ENCODE assay signal across 23 cellular contexts in genomic region chr22:49457946-49458707, GRCh38.
DNase-seq lines count a peak whose midpoint lies in the region; ATAC-seq and TF ChIP-seq lines count a peak whose summit lies in the region.
"Had no signal": no experiment of that assay in that cellular context is flagged by ENCODE, and none has a peak within 500 bp of the region (broad histone marks: within the 10 kb centered on the region; RNA-seq: fewer than 3 reads in every experiment).

No MANE protein-coding gene starts in this region.

- no peak for DNase-seq in GM23338 (ENCODE audit: low spot score)
- DNase-seq in WTC11 (ENCODE audit: low spot score), result no peak
- DNase-seq in mesenchymal stem cell, result no peak
- peak; percentile 57 for DNase-seq in posterior vena cava (ENCODE audit: low spot score)
- DNase-seq in CD4-positive, alpha-beta memory T cell, result no peak
- DNase-seq in SKM-1 treated with dmso at 0.1 percent for 144 hours (lab: John Stamatoyannopoulos, UW; ENCODE audit: unreplicated experiment), result no peak
- no peak for DNase-seq in SJCRH30
- DNase-seq: Caco-2; CD4-positive, alpha-beta T cell; GOT3; IMR-90; NCI-H1048; NCI-H1417; NCI-H1694; NCI-H2029 treated with DMSO at 0.1 percent for 48 hours; NCI-H446 treated with DMSO at 0.1 percent for 48 hours; NCI-H526; NCI-H82; NK-92 treated with Interleukin-12 subunit alpha and Interleukin-12 subunit beta, amount 100 ng/mL, for 24 hours; PC-3 had no signal

- no peak overlapping the region for H2BK120ac ChIP-seq in mesenchymal stem cell (ENCODE audit: low read depth, low read length)

- no peaks in the 10 kb centered on the region for H3F3A ChIP-seq in GM23338 (replicated peaks; ENCODE audit: low read depth)

- H3K9ac ChIP-seq in mesenchymal stem cell (ENCODE audit: low read length), result no peak overlapping the region
- H3K9ac ChIP-seq: KMS-11 had no signal

- H3K18ac ChIP-seq in mesenchymal stem cell (ENCODE audit: low read depth in 1 of 2, low read length in 2 of 2), result no peak overlapping the region

- H3K14ac ChIP-seq in mesenchymal stem cell (ENCODE audit: low read length in 2 of 2), result no peak overlapping the region

- H3K4me1 ChIP-seq in GM23338 (ENCODE audit: insufficient read depth) (no peaks in the 10 kb centered on the region), mesenchymal stem cell (ENCODE audit: control insufficient read depth, insufficient read depth, low read depth, low read length) (no peaks in the 10 kb centered on the region), SJCRH30 (no peaks in the 10 kb centered on the region)
- H3K4me1 ChIP-seq in CD4-positive, alpha-beta memory T cell (ENCODE audit: insufficient read depth, low read length), result no peaks in the 10 kb centered on the region
- H3K4me1 ChIP-seq: Caco-2, SJSA1 had no signal

- no peaks in the 10 kb centered on the region for H3K79me1 ChIP-seq in mesenchymal stem cell (replicated peaks; ENCODE audit: low read length, poor library complexity, severe bottlenecking)

- no peak overlapping the region for H2BK15ac ChIP-seq in mesenchymal stem cell (ENCODE audit: low read depth, poor library complexity, severe bottlenecking)

- no peak for ATAC-seq in GM23338
- no peak for ATAC-seq in WTC11
- ATAC-seq: HCT116, PC-3 had no signal

- H3K36me3 ChIP-seq in GM23338 (ENCODE audit: insufficient read depth) (peaks cover 3% of the 10 kb centered on the region; the same call in 1 of the 2 replicates), mesenchymal stem cell (ENCODE audit: control insufficient read depth in 1 of 2, insufficient read depth in 2 of 2, low read depth in 1 of 2, low read length in 2 of 2) (no peaks in the 10 kb centered on the region), SJCRH30 (no peaks in the 10 kb centered on the region)
- no peaks in the 10 kb centered on the region for H3K36me3 ChIP-seq in CD4-positive, alpha-beta memory T cell (ENCODE audit: insufficient read depth, low read length)
- H3K36me3 ChIP-seq: SJSA1 had no signal

- H2AFZ ChIP-seq in GM23338, result no peak overlapping the region
- no peak overlapping the region for H2AFZ ChIP-seq in mesenchymal stem cell (ENCODE audit: low read depth, low read length)

- H3K9me3 ChIP-seq in mesenchymal stem cell (ENCODE audit: control insufficient read depth, low read length), result no peaks in the 10 kb centered on the region
- H3K9me3 ChIP-seq in CD4-positive, alpha-beta memory T cell (ENCODE audit: control insufficient read depth in 1 of 2, low read length in 2 of 2), result no peaks in the 10 kb centered on the region
- H3K9me3 ChIP-seq in SJCRH30 (replicated peaks), result no peaks in the 10 kb centered on the region
- H3K9me3 ChIP-seq: Caco-2 had no signal

- no peak overlapping the region for H3K4ac ChIP-seq in mesenchymal stem cell (ENCODE audit: low read depth in 1 of 2, low read length in 2 of 2)

- H3K27me3 ChIP-seq in GM23338 (ENCODE audit: insufficient read depth) (no peaks in the 10 kb centered on the region), mesenchymal stem cell (ENCODE audit: control insufficient read depth in 1 of 2, insufficient read depth in 1 of 2, low read length in 2 of 2) (no peaks in the 10 kb centered on the region), SJCRH30 (peaks cover 44% of the 10 kb centered on the region)
- no peaks in the 10 kb centered on the region for H3K27me3 ChIP-seq in CD4-positive, alpha-beta memory T cell (ENCODE audit: insufficient read depth, low read length)
- H3K27me3 ChIP-seq: SJSA1 had no signal

- H4K20me1 ChIP-seq in GM23338 (replicated peaks; ENCODE audit: insufficient read depth), result no peaks in the 10 kb centered on the region

- H2AK5ac ChIP-seq in mesenchymal stem cell (ENCODE audit: low read length, severe bottlenecking), result no peak overlapping the region

- H3K27ac Mint-ChIP-seq in GM23338, result peak overlapping the region; percentile 0; the same call in 1 of the 2 replicates
- peak overlapping the region; percentile 0; the same call in 1 of the 2 replicates for H3K27ac Mint-ChIP-seq in WTC11
- H3K27ac Mint-ChIP-seq in CD4-positive, alpha-beta memory T cell, result no peak overlapping the region
- H3K27ac Mint-ChIP-seq: CD4-positive, alpha-beta T cell had no signal

- peaks cover 12% of the 10 kb centered on the region for H3K27me3 Mint-ChIP-seq in GM23338 (ENCODE audit: insufficient read depth, low read depth, poor library complexity)
- H3K27me3 Mint-ChIP-seq in WTC11 (ENCODE audit: low read depth), result peaks cover 4% of the 10 kb centered on the region
- peaks cover 0 to 3% of the 10 kb centered on the region in 2 donors for H3K27me3 Mint-ChIP-seq in CD4-positive, alpha-beta memory T cell
- H3K27me3 Mint-ChIP-seq: CD4-positive, alpha-beta T cell had no signal

- intact Hi-C loops in posterior vena cava (cut with DNase I), result no loop called here
- intact Hi-C loops in CD4-positive, alpha-beta memory T cell (cut with micrococcal nuclease), result no loop called here

- no peak overlapping the region for H3K23ac ChIP-seq in mesenchymal stem cell (ENCODE audit: low read length in 2 of 2)

- H2BK12ac ChIP-seq in mesenchymal stem cell (ENCODE audit: low read length in 2 of 2), result no peak overlapping the region

- H3K4me3 Mint-ChIP-seq in GM23338 (no peak overlapping the region), WTC11 (no peak overlapping the region)
- no peak overlapping the region for H3K4me3 Mint-ChIP-seq in CD4-positive, alpha-beta memory T cell
- H3K4me3 Mint-ChIP-seq: CD4-positive, alpha-beta T cell had no signal

- H3K4me2 ChIP-seq in GM23338 (no peak overlapping the region), mesenchymal stem cell (ENCODE audit: low read length, poor library complexity, severe bottlenecking) (no peak overlapping the region)
- H3K4me2 ChIP-seq: KMS-11 had no signal

- H3K27ac ChIP-seq in GM23338 (ENCODE audit: low read depth) (no peak overlapping the region), mesenchymal stem cell (ENCODE audit: low read length, poor library complexity, severe bottlenecking) (no peak overlapping the region), SJCRH30 (no peak overlapping the region)
- no peak overlapping the region for H3K27ac ChIP-seq in CD4-positive, alpha-beta memory T cell (ENCODE audit: low read depth, low read length)
- H3K27ac ChIP-seq: KMS-11, SJSA1 had no signal

- no peak overlapping the region for H2BK5ac ChIP-seq in mesenchymal stem cell (ENCODE audit: low read depth, low read length, poor library complexity, severe bottlenecking)

- TF ChIP-seq CTCF in GM23338 (conservative IDR thresholded peaks at IDR 0.05; ENCODE audit: low read depth in 2 of 2) (no peak), WTC11 (IDR thresholded peaks at IDR 0.05) (no peak)

- H3K9me3 Mint-ChIP-seq in GM23338 (no peaks in the 10 kb centered on the region), WTC11 (no peaks in the 10 kb centered on the region)
- H3K9me3 Mint-ChIP-seq in CD4-positive, alpha-beta memory T cell, result peaks cover 0 to 4% (median 0%) of the 10 kb centered on the region in 8 donors
- H3K9me3 Mint-ChIP-seq: CD4-positive, alpha-beta T cell had no signal

- H3K4me3 ChIP-seq in GM23338, result no peak overlapping the region
- H3K4me3 ChIP-seq in mesenchymal stem cell (ENCODE audit: insufficient read depth in 1 of 2, low read depth in 1 of 2, low read length in 2 of 2), result no peak overlapping the region
- no peak overlapping the region for H3K4me3 ChIP-seq in CD4-positive, alpha-beta memory T cell (ENCODE audit: low read length in 2 of 2)
- H3K4me3 ChIP-seq in SJCRH30, result no peak overlapping the region
- H3K4me3 ChIP-seq: SJSA1 had no signal

- 85% methylated on average over 14 of the region's 14 CpGs for WGBS in mesenchymal stem cell

- no peaks in the 10 kb centered on the region for H3K36me3 Mint-ChIP-seq in GM23338 (ENCODE audit: low read depth)
- no peaks in the 10 kb centered on the region for H3K36me3 Mint-ChIP-seq in WTC11
- no peaks in the 10 kb centered on the region for H3K36me3 Mint-ChIP-seq in CD4-positive, alpha-beta memory T cell

- CTCF ChIA-PET in WTC11 (lab: Charles Lee), result no interaction called here
- CTCF ChIA-PET in CD4-positive, alpha-beta memory T cell (lab: Charles Lee; ENCODE audit: partially characterized antibody), result no interaction called here

- H3K9me2 ChIP-seq in GM23338 (ENCODE audit: insufficient read depth), result no peaks in the 10 kb centered on the region

- peak overlapping the region; percentile 31 for H4K91ac ChIP-seq in mesenchymal stem cell (ENCODE audit: low read length)

- POLR2A ChIA-PET in WTC11 (lab: Charles Lee), result no interaction called here
- POLR2A ChIA-PET in CD4-positive, alpha-beta memory T cell (lab: Charles Lee; ENCODE audit: partially characterized antibody), result no interaction called here

- no peak overlapping the region for H4K8ac ChIP-seq in mesenchymal stem cell (ENCODE audit: low read length)

- peaks cover 21% of the 10 kb centered on the region for H3K4me1 Mint-ChIP-seq in GM23338
- H3K4me1 Mint-ChIP-seq in WTC11, result peaks cover 28% of the 10 kb centered on the region
- H3K4me1 Mint-ChIP-seq in CD4-positive, alpha-beta memory T cell, result no peaks in the 10 kb centered on the region

- H3K79me2 ChIP-seq in GM23338 (replicated peaks; ENCODE audit: insufficient read depth), result no peaks in the 10 kb centered on the region

TF ChIP-seq in WTC11, 78 proteins besides CTCF, POLR2A, EP300 and RAD21:
- TF ChIP-seq USF1 (CRISPR knock-in tag; IDR thresholded peaks at IDR 0.05), result no peak

Comparison
In these comparisons a context has a peak if more than half of its experiments do, and no peak if none do; other contexts are left out.
1. H3K27ac Mint-ChIP-seq: peak in GM23338 (single experiment) and WTC11 (single experiment); none in CD4-positive, alpha-beta memory T cell (0 of 7).